In the genomic region with DNA sequence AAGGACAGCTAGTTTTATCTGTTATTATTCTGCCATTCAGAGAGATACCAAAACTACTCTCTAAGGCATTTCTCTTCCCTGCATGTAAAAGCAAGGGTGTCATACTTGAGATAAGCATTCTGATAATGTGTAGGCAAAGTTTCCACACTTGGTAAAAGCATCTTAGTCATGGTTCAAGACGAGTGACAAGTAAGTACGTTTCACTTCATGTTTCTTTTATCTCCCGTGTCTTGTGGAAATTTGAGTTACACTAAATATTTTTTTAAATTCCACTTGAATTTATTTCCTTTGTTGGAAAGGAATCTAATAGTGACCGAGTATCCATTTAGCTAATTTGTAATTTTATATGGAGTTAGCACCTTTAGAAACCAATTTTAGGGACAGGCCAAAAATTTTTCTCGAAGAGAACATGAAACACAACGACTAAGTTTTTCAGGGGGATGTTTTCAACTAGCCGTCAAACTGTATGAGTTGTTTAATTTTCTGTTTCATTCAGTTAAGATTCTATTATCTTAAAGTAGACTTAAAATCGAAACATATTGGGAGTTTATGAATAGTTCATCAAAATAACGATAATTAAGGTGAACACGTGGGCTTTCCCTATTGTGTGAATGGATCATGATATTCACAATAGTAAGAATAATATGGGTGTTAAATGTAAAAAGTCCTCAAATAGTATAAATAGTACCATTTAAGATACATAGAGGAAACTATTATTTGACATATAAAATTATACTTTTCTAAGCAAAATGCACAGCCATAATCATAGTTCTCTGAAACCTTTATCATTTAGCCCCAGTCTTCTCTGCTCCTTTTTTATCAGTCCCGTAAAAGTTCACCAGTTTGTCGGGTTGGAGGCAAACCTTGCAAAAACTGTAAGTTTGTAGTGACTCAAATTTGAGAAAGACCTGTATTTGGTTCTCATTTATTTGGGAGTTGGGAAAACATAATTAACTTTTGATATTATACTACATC, we compare ENCODE assay signal across 1 cellular context.
TF ChIP-seq lines count a peak whose summit lies in the region.

No MANE protein-coding gene starts in this region.

TF ChIP-seq in K562, 482 proteins besides CTCF, POLR2A, EP300 and RAD21 (continued from another document and continues in another):
- TF ChIP-seq, protein P1, sequence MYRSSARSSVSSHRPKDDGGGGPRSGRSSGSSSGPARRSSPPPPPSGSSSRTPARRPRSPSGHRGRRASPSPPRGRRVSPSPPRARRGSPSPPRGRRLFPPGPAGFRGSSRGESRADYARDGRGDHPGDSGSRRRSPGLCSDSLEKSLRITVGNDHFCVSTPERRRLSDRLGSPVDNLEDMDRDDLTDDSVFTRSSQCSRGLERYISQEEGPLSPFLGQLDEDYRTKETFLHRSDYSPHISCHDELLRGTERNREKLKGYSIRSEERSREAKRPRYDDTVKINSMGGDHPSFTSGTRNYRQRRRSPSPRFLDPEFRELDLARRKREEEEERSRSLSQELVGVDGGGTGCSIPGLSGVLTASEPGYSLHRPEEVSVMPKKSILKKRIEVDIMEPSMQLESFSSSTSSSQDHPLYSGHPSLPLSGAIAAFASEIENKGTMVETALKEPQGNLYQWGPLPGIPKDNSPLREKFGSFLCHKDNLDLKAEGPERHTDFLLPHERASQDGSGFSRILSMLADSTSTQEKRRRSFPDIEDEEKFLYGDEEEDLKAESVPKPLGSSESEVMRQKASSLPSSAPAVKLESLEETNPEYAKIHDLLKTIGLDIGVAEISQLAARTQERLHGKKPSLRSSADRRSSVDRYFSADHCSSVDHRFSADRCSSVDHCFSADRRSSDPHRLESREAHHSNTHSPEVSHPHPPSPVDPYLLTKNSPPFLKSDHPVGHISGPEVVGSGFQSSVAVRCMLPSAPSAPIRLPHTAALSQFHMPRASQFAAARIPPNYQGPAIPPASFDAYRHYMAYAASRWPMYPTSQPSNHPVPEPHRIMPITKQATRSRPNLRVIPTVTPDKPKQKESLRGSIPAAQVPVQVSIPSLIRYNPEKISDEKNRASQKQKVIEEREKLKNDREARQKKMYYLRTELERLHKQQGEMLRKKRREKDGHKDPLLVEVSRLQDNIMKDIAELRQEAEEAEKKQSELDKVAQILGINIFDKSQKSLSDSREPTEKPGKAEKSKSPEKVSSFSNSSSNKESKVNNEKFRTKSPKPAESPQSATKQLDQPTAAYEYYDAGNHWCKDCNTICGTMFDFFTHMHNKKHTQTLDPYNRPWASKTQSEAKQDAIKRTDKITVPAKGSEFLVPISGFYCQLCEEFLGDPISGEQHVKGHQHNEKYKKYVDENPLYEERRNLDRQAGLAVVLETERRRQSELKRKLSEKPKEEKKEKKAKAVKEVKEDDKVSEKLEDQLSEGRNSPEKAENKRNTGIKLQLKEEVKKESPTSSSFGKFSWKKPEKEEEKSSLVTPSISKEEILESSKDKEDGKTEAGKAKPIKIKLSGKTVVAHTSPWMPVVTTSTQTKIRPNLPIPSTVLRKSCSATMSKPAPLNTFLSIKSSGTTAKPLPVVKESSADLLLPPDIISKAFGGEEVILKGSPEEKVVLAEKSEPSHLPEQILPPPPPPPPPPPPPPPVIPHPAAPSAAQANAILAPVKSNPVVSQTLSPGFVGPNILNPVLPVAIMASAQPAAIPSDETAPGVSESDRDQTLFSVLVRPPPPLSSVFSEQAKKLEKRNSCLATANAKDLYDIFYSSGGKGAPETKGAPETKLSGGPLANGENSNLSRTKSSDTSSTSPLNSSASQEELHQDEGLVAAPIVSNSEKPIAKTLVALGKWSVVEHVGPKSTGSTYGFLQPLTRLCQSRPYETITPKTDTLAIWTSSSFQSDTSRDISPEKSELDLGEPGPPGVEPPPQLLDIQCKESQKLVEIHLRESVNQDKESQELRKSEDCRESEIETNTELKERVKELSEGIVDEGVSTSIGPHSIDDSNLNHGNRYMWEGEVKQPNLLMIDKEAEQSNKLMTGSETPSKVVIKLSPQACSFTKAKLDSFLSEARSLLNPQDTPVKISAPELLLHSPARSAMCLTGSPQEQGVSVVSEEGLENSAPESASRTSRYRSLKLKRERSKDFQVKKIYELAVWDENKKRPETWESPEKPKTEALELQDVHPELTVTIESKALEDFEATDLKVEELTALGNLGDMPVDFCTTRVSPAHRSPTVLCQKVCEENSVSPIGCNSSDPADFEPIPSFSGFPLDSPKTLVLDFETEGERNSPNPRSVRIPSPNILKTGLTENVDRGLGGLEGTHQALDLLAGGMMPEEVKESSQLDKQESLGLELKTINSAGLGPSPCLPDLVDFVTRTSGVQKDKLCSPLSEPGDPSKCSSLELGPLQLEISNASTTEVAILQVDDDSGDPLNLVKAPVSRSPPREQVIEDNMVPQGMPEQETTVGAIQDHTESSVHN (IDR thresholded peaks at IDR 0.05; ENCODE audit: borderline replicate concordance in 1 of 2, low read depth in 1 of 2), result peak in 1 of 2 experiments; percentile 40; a peak in 2 of 4 replicates
- TF ChIP-seq ZNF707 (CRISPR knock-in tag; conservative IDR thresholded peaks at IDR 0.05) (no peak), NFIC (IDR thresholded peaks at IDR 0.05) (no peak; the same call in 1 of the 2 replicates), ZNF512 (tag; IDR thresholded peaks at IDR 0.05) (no peak), ZFPM2 (CRISPR knock-in tag; IDR thresholded peaks at IDR 0.05) (no peak), DLX4 (CRISPR knock-in tag; IDR thresholded peaks at IDR 0.05) (no peak), ZFP91 (CRISPR knock-in tag; IDR thresholded peaks at IDR 0.05) (no peak), STAT5A (IDR thresholded peaks at IDR 0.05; ENCODE audit: borderline replicate concordance, low read length) (peak; percentile 28; the same call in 1 of the 2 replicates), ZNF263 (CRISPR knock-in tag; IDR thresholded peaks at IDR 0.05; ENCODE audit: borderline replicate concordance) (no peak), SIX5 (IDR thresholded peaks at IDR 0.05; ENCODE audit: borderline replicate concordance in 1 of 2, insufficient read depth in 1 of 2, low read depth in 1 of 2, low read length in 2 of 2) (no peak), THAP12 (CRISPR knock-in tag; IDR thresholded peaks at IDR 0.05) (no peak), SREBF2 (CRISPR knock-in tag; IDR thresholded peaks at IDR 0.05) (no peak), ZBTB26 (CRISPR knock-in tag; IDR thresholded peaks at IDR 0.05) (no peak), GABPB1 (CRISPR knock-in tag; IDR thresholded peaks at IDR 0.05) (no peak), KLF13 (tag; IDR thresholded peaks at IDR 0.05; ENCODE audit: borderline replicate concordance, low read depth) (no peak), IRF9 (tag; IDR thresholded peaks at IDR 0.05) (no peak), SREBF1 (IDR thresholded peaks at IDR 0.05; ENCODE audit: borderline replicate concordance, low read depth, low read length) (no peak), ZNF134 (CRISPR knock-in tag; conservative IDR thresholded peaks at IDR 0.05) (no peak), ZZZ3 (IDR thresholded peaks at IDR 0.05) (no peak), COPS2 (conservative IDR thresholded peaks at IDR 0.05) (no peak), ATF1 (CRISPR knock-in tag; IDR thresholded peaks at IDR 0.05) (no peak), ATF1 (tag; IDR thresholded peaks at IDR 0.05) (peak; percentile 75)
- TF ChIP-seq, protein P2, sequence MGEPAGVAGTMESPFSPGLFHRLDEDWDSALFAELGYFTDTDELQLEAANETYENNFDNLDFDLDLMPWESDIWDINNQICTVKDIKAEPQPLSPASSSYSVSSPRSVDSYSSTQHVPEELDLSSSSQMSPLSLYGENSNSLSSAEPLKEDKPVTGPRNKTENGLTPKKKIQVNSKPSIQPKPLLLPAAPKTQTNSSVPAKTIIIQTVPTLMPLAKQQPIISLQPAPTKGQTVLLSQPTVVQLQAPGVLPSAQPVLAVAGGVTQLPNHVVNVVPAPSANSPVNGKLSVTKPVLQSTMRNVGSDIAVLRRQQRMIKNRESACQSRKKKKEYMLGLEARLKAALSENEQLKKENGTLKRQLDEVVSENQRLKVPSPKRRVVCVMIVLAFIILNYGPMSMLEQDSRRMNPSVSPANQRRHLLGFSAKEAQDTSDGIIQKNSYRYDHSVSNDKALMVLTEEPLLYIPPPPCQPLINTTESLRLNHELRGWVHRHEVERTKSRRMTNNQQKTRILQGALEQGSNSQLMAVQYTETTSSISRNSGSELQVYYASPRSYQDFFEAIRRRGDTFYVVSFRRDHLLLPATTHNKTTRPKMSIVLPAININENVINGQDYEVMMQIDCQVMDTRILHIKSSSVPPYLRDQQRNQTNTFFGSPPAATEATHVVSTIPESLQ (CRISPR knock-in tag; IDR thresholded peaks at IDR 0.05), result no peak
- TF ChIP-seq, protein P3, sequence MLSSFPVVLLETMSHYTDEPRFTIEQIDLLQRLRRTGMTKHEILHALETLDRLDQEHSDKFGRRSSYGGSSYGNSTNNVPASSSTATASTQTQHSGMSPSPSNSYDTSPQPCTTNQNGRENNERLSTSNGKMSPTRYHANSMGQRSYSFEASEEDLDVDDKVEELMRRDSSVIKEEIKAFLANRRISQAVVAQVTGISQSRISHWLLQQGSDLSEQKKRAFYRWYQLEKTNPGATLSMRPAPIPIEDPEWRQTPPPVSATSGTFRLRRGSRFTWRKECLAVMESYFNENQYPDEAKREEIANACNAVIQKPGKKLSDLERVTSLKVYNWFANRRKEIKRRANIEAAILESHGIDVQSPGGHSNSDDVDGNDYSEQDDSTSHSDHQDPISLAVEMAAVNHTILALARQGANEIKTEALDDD (IDR thresholded peaks at IDR 0.05), result peak; percentile 91
- TF ChIP-seq, protein P4, sequence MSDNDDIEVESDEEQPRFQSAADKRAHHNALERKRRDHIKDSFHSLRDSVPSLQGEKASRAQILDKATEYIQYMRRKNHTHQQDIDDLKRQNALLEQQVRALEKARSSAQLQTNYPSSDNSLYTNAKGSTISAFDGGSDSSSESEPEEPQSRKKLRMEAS (CRISPR knock-in tag; IDR thresholded peaks at IDR 0.05), result no peak
- TF ChIP-seq, protein P5, sequence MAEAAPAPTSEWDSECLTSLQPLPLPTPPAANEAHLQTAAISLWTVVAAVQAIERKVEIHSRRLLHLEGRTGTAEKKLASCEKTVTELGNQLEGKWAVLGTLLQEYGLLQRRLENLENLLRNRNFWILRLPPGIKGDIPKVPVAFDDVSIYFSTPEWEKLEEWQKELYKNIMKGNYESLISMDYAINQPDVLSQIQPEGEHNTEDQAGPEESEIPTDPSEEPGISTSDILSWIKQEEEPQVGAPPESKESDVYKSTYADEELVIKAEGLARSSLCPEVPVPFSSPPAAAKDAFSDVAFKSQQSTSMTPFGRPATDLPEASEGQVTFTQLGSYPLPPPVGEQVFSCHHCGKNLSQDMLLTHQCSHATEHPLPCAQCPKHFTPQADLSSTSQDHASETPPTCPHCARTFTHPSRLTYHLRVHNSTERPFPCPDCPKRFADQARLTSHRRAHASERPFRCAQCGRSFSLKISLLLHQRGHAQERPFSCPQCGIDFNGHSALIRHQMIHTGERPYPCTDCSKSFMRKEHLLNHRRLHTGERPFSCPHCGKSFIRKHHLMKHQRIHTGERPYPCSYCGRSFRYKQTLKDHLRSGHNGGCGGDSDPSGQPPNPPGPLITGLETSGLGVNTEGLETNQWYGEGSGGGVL (CRISPR knock-in tag; IDR thresholded peaks at IDR 0.05), result no peak
